Comparison of ENCODE assay signal across 17 cellular contexts in the genomic region with DNA sequence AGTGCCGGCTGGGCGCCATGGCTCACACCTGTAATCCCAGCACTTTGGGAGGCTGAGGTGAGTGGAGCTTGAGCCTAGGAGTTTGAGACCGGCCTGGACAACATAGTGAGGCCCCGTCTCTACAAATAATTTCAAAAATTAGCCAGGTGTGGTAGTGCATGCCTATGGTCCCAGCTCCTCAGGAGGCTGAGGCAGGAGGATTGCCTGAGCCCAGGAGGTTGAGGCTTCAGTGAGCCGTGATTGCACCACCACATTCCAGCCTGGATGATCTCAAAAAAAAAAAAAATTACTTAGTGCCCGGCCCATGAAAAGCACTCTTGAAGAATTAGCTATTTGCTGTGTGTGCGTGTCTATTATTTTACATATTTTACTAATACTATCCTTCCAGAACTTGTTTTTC. TPM values are rescaled to one million over a fixed set of nuclear protein-coding genes. Genes with fewer than 3 reads are reported as not detected.
DNase-seq lines count a peak whose midpoint lies in the region; ATAC-seq and TF ChIP-seq lines count a peak whose summit lies in the region.
"Had no signal": no experiment of that assay in that cellular context is flagged by ENCODE, and none has a peak within 500 bp of the region (broad histone marks: within the 10 kb centered on the region; RNA-seq: fewer than 3 reads in every experiment).

No MANE protein-coding gene starts in this region.

- peaks cover 5% of the 10 kb centered on the region for H3K36me3 Mint-ChIP-seq in activated CD4-positive, alpha-beta memory T cell treated with anti-CD3 and anti-CD28 coated beads for 36 hours

- H3K9me3 ChIP-seq in left ventricle myocardium inferior (replicated peaks), result peaks cover 16% of the 10 kb centered on the region
- H3K9me3 ChIP-seq in hepatocyte (ENCODE audit: low read depth), result no peaks in the 10 kb centered on the region
- no peaks in the 10 kb centered on the region for H3K9me3 ChIP-seq in gastrocnemius medialis

- ATAC-seq in Right ventricle myocardium superior (ENCODE audit: poor library complexity) (no peak), gastrocnemius medialis (no peak)

- peaks cover 19% of the 10 kb centered on the region for H4K20me1 ChIP-seq in hepatocyte (ENCODE audit: insufficient read depth, poor library complexity, severe bottlenecking)
- H4K20me1 ChIP-seq: BLaER1 had no signal

- H3K27ac Mint-ChIP-seq in activated CD4-positive, alpha-beta memory T cell treated with anti-CD3 and anti-CD28 coated beads for 36 hours, result no peak overlapping the region
- H3K27ac Mint-ChIP-seq: CD8-positive, alpha-beta memory T cell had no signal

- intact Hi-C loops in left ventricle myocardium inferior (cut with micrococcal nuclease), result no loop called here
- intact Hi-C loops in Right ventricle myocardium superior (cut with DNase I), result no loop called here
- intact Hi-C loops in gastrocnemius medialis (cut with DNase I; ENCODE audit: low total_unique reads), result no loop called here
- intact Hi-C loops in posterior vena cava (cut with DNase I), result no loop called here
- intact Hi-C loops in activated CD4-positive, alpha-beta memory T cell treated with anti-CD3 and anti-CD28 coated beads for 36 hours (cut with micrococcal nuclease), result no loop called here

- H3K27me3 ChIP-seq in left ventricle myocardium inferior (ENCODE audit: low read depth), result no peaks in the 10 kb centered on the region
- H3K27me3 ChIP-seq in hepatocyte, result no peaks in the 10 kb centered on the region
- H3K27me3 ChIP-seq in gastrocnemius medialis, result no peaks in the 10 kb centered on the region

- no peak overlapping the region for H3K4me3 ChIP-seq in left ventricle myocardium inferior
- no peak overlapping the region for H3K4me3 ChIP-seq in hepatocyte
- H3K4me3 ChIP-seq in gastrocnemius medialis, result no peak overlapping the region
- H3K4me3 ChIP-seq: BLaER1 had no signal

- H3K4me1 ChIP-seq in left ventricle myocardium inferior (peaks cover 53% of the 10 kb centered on the region), hepatocyte (ENCODE audit: insufficient read depth) (peaks cover 29% of the 10 kb centered on the region), gastrocnemius medialis (peaks cover 44 to 49% of the 10 kb centered on the region in 2 donors)

- H3K9me3 Mint-ChIP-seq in activated CD4-positive, alpha-beta memory T cell treated with anti-CD3 and anti-CD28 coated beads for 36 hours, result peaks cover 25% of the 10 kb centered on the region

- no peak overlapping the region for H3K4me3 Mint-ChIP-seq in activated CD4-positive, alpha-beta memory T cell treated with anti-CD3 and anti-CD28 coated beads for 36 hours
- H3K4me3 Mint-ChIP-seq: CD8-positive, alpha-beta memory T cell; H9 had no signal

- H3K27me3 Mint-ChIP-seq in activated CD4-positive, alpha-beta memory T cell treated with anti-CD3 and anti-CD28 coated beads for 36 hours, result peaks cover 6% of the 10 kb centered on the region

- CTCF ChIA-PET in activated CD4-positive, alpha-beta memory T cell treated with anti-CD3 and anti-CD28 coated beads for 36 hours (lab: Charles Lee), result interaction anchor here (1.0 to 1.2 kb wide), 2 partner anchors 37 to 62 kb away, joined by 4 read pairs; no protein-coding TSS in a partner anchor

- 96% methylated on average over 7 of the region's 7 CpGs for WGBS in hepatocyte (ENCODE audit: low lambda C conversion rate, missing lambda C conversion rate)

- H3K36me3 ChIP-seq in left ventricle myocardium inferior, result peaks cover 15% of the 10 kb centered on the region
- no peaks in the 10 kb centered on the region for H3K36me3 ChIP-seq in hepatocyte (replicated peaks; ENCODE audit: insufficient read depth, low read depth)
- peaks cover 0 to 15% of the 10 kb centered on the region in 2 donors for H3K36me3 ChIP-seq in gastrocnemius medialis
- H3K36me3 ChIP-seq: BLaER1 had no signal

- H3K9me2 ChIP-seq in hepatocyte (replicated peaks; ENCODE audit: insufficient read depth), result no peaks in the 10 kb centered on the region

- H3K4me2 ChIP-seq in hepatocyte, result no peak overlapping the region

- in situ Hi-C loops in gastrocnemius medialis (cut with MboI; ENCODE audit: low sequenced_read_pairs in 4 of 4), result no loop called here

- DNase-seq in left ventricle myocardium inferior (no peak), Right ventricle myocardium superior (no peak), hepatocyte (ENCODE audit: low spot score) (no peak), gastrocnemius medialis (no peak), posterior vena cava (ENCODE audit: low spot score) (no peak), ureter (ENCODE audit: low spot score) (no peak)
- DNase-seq in activated CD4-positive, alpha-beta memory T cell treated with anti-CD3 and anti-CD28 coated beads for 36 hours, result no peak
- DNase-seq: 8988T; AML-193; Caco-2; CD8-positive, alpha-beta memory T cell; DND-41; GDM1; GOT3; H9 had no signal

- POLR2A ChIA-PET in activated CD4-positive, alpha-beta memory T cell treated with anti-CD3 and anti-CD28 coated beads for 36 hours (lab: Charles Lee), result no interaction called here

- no peaks in the 10 kb centered on the region for H3K4me1 Mint-ChIP-seq in activated CD4-positive, alpha-beta memory T cell treated with anti-CD3 and anti-CD28 coated beads for 36 hours (ENCODE audit: low read depth)

- H2AFZ ChIP-seq in hepatocyte, result no peak overlapping the region

- no peak for TF ChIP-seq CTCF in left ventricle myocardium inferior (IDR thresholded peaks at IDR 0.05; ENCODE audit: borderline replicate concordance)
- TF ChIP-seq CTCF in hepatocyte (IDR thresholded peaks at IDR 0.05; ENCODE audit: poor library complexity), result no peak
- TF ChIP-seq CTCF in gastrocnemius medialis (IDR thresholded peaks at IDR 0.05 in 4 of 5, conservative IDR thresholded peaks at IDR 0.05 in 1 of 5), result no peak

- H3K27ac ChIP-seq in left ventricle myocardium inferior (replicated peaks), result peak overlapping the region; percentile 98
- peak overlapping the region; percentile 98 for H3K27ac ChIP-seq in hepatocyte
- H3K27ac ChIP-seq in gastrocnemius medialis, result peak overlapping the region; percentile 92 to 98 (median 97)
- H3K27ac ChIP-seq: BLaER1 had no signal

- TF ChIP-seq POLR2A in gastrocnemius medialis (IDR thresholded peaks at IDR 0.05), result no peak

- peaks cover 59% of the 10 kb centered on the region for H3K79me2 ChIP-seq in hepatocyte

RNA-seq across cellular contexts. Expression of gene GPRC5C, which starts 9.6 kb away (rescaled TPM):
- total RNA-seq in left ventricle myocardium inferior (32.0 TPM), Right ventricle myocardium superior (30.5 TPM), hepatocyte (150 and 159 TPM in 2 replicates), gastrocnemius medialis (100 to 1,000 TPM in 3 of 4 donors, 10 to 100 TPM in 1; 80.4 to 138 (median 127) TPM), posterior vena cava (10 to 100 TPM in 1 of 2 donors, 1 to 10 TPM in 1; 7.3 to 12.9 TPM), ureter (153 TPM)
- 233 and 237 TPM in 2 replicates for polyA plus RNA-seq in hepatocyte
- total RNA-seq in activated CD4-positive, alpha-beta memory T cell treated with anti-CD3 and anti-CD28 coated beads for 36 hours, result under 1 TPM; 0.40 to 0.41 TPM
- polyA plus RNA-seq: CD8-positive, alpha-beta memory T cell had no signal

RNA-seq across cellular contexts. Expression of gene CD300A, which starts 24.9 kb away (rescaled TPM):
- 1.2 TPM for total RNA-seq in left ventricle myocardium inferior
- total RNA-seq in Right ventricle myocardium superior, result 1.7 TPM
- 0.20 and 1.1 TPM in 2 replicates for total RNA-seq in hepatocyte
- polyA plus RNA-seq in hepatocyte, result 0.22 and 0.47 TPM in 2 replicates
- total RNA-seq in gastrocnemius medialis, result 1 to 10 TPM in 2 of 4 donors, not detected in 2; 1.4 to 2.5 TPM
- total RNA-seq in posterior vena cava, result 1 to 10 TPM; 5.9 to 8.5 TPM
- 4.3 TPM for total RNA-seq in ureter
- total RNA-seq in activated CD4-positive, alpha-beta memory T cell treated with anti-CD3 and anti-CD28 coated beads for 36 hours, result 10 to 100 TPM; 11.3 to 12.3 TPM
- total RNA-seq: Caco-2, H9, HT-29 had no signal

Comparison
In these comparisons a context has a peak if more than half of its experiments do, and no peak if none do; other contexts are left out.
1. RNA of gene GPRC5C, which starts 9.6 kb away (total RNA-seq): 153 TPM in ureter (single experiment), 150 to 159 TPM in hepatocyte, 80.4 to 138 TPM in gastrocnemius medialis, 32.0 TPM in left ventricle myocardium inferior (single experiment), 30.5 TPM in Right ventricle myocardium superior (single experiment) and 7.3 to 12.9 TPM in posterior vena cava; 0.40 to 0.41 TPM in activated CD4-positive, alpha-beta memory T cell treated with anti-CD3 and anti-CD28 coated beads for 36 hours; every median in the first group is over 4 times any median in the second.
2. Peak in every context shown above with its lines, with median percentiles within 50 percentile points of each other: H3K27ac ChIP-seq.